ENCODE assay signal across 8 cellular contexts in the genomic region with DNA sequence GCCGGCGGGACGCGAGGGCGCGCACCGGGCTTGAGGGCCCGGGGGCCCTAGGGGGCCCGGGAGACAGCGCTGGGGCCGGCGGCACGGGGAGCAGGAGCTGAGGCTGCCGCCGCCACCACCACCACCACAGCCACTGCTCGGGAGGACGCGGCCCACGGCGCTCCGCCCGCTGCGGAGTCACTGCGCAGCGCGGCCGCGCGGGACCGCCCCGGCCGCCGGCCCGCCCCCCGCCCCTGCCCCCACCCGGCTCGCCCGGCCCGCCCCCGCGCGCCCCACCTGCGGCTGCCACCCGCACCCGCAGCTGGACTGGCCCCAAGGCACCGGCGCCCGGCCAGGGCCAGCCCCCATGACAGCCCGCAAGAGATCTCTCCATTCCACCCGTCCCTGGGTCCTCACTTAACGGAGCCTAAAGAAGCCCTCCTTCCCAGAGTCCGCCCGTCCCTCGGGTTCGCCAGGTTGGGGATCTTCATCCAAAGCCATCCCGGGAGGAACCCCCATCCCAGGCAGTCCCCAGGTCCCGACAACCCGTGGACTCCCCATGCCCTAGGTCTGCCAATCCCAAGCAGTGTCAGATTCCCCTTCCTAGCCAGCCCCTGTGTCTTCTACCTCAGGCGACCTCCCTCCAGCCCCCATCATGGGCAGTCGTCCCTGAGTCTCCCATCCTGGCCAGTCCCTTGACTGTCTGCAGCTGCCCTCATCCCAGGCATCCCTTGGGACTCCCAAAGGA. TPM values are rescaled to one million over a fixed set of nuclear protein-coding genes. Genes with fewer than 3 reads are reported as not detected.
DNase-seq lines count a peak whose midpoint lies in the region; ATAC-seq and TF ChIP-seq lines count a peak whose summit lies in the region.

No MANE protein-coding gene starts in this region.

- ATAC-seq in HG03095 (IDR thresholded peaks at IDR 0.05; ENCODE audit: unreplicated experiment) = no peak
- ATAC-seq in GM18861 (IDR thresholded peaks at IDR 0.05; ENCODE audit: unreplicated experiment) = no peak
- no peak for ATAC-seq in HG02840 (IDR thresholded peaks at IDR 0.05; ENCODE audit: low FRiP score, unreplicated experiment)

- H3K4ac ChIP-seq in mesendoderm (ENCODE audit: low read depth, low read length) = no peak overlapping the region

- intact Hi-C loops in colonic mucosa (cut with DNase I) (no loop called here), uterus (cut with DNase I; ENCODE audit: low total_unique reads) (no loop called here)

- no peak overlapping the region for H3K9ac ChIP-seq in MM.1S (ENCODE audit: low read length)
- H3K9ac ChIP-seq in colonic mucosa (ENCODE audit: low read depth in 2 of 2, low read length in 2 of 2) = peak overlapping the region in 1 of 2 donors; percentile 56
- peak overlapping the region; percentile 69 for H3K9ac ChIP-seq in mesendoderm (ENCODE audit: low read length)

- H3K79me2 ChIP-seq in MM.1S (ENCODE audit: low read length) (no peaks in the 10 kb centered on the region), mesendoderm (ENCODE audit: control insufficient read depth, insufficient read depth, low read length) (peaks cover 27% of the 10 kb centered on the region)

- H3K4me1 ChIP-seq in MM.1S (ENCODE audit: low read length) (no peaks in the 10 kb centered on the region), colonic mucosa (no peaks in the 10 kb centered on the region), mesendoderm (ENCODE audit: control insufficient read depth, low read depth, low read length) (peaks cover 4% of the 10 kb centered on the region), uterus (no peaks in the 10 kb centered on the region)

- no peak overlapping the region for H2AFZ ChIP-seq in MM.1S (ENCODE audit: low read length)

- TF ChIP-seq CTCF in AG10803 (conservative IDR thresholded peaks at IDR 0.05; ENCODE audit: low read length) (no peak), MM.1S (IDR thresholded peaks at IDR 0.05; ENCODE audit: low read length) (no peak), colonic mucosa (IDR thresholded peaks at IDR 0.05) (no peak), uterus (IDR thresholded peaks at IDR 0.05) (no peak)

- WGBS in mesendoderm (ENCODE audit: extremely low coverage, insufficient coverage, low lambda C conversion rate) = no CpG with 5 or more reads among the region's 60 CpGs

- no peaks in the 10 kb centered on the region for H3K79me1 ChIP-seq in mesendoderm (ENCODE audit: low read length)

- no peak overlapping the region for H2BK120ac ChIP-seq in mesendoderm (ENCODE audit: low read depth, low read length)

- H3K9me3 ChIP-seq in MM.1S (replicated peaks; ENCODE audit: insufficient read depth, low read length) (no peaks in the 10 kb centered on the region), colonic mucosa (no peaks in the 10 kb centered on the region), uterus (no peaks in the 10 kb centered on the region)

- H2BK15ac ChIP-seq in mesendoderm (replicated peaks; ENCODE audit: low read depth) = no peak overlapping the region

- no peak overlapping the region for H4K5ac ChIP-seq in mesendoderm (ENCODE audit: low read length)

- peak overlapping the region; percentile 46 for H3K18ac ChIP-seq in mesendoderm (ENCODE audit: low read length)

- peak overlapping the region; percentile 80 for H3K23ac ChIP-seq in mesendoderm (ENCODE audit: low read length)

- H3K56ac ChIP-seq in mesendoderm (ENCODE audit: low read length) = peak overlapping the region; percentile 49

- H3K4me3 ChIP-seq in AG10803 (ENCODE audit: low read length) (peak overlapping the region; percentile 64), MM.1S (ENCODE audit: low read length) (peak overlapping the region; percentile 61; the same call in 1 of the 2 replicates), colonic mucosa (peak overlapping the region; percentile 50), mesendoderm (ENCODE audit: low read length) (no peak overlapping the region), uterus (peak overlapping the region; percentile 29 to 50)

- TF ChIP-seq POLR2A in uterus (IDR thresholded peaks at IDR 0.05) = peak; percentile 21 to 52

- no peak overlapping the region for H2BK5ac ChIP-seq in mesendoderm (ENCODE audit: low read length)

- no peaks in the 10 kb centered on the region for H3K9me2 ChIP-seq in MM.1S (replicated peaks; ENCODE audit: insufficient read depth, low read length)

- H3K27ac ChIP-seq in MM.1S (ENCODE audit: low read length) (no peak overlapping the region), colonic mucosa (no peak overlapping the region), mesendoderm (ENCODE audit: low read depth, low read length) (no peak overlapping the region), uterus (no peak overlapping the region)

- H2AK5ac ChIP-seq in mesendoderm (ENCODE audit: low read length) = no peak overlapping the region

- no peaks in the 10 kb centered on the region for H3F3A ChIP-seq in MM.1S (ENCODE audit: insufficient read depth, low read length)

- H4K20me1 ChIP-seq in MM.1S (ENCODE audit: insufficient read depth, low read length) = no peaks in the 10 kb centered on the region

- no peak overlapping the region for H4K8ac ChIP-seq in mesendoderm (ENCODE audit: low read depth, low read length)

- H3K27me3 ChIP-seq in MM.1S (replicated peaks; ENCODE audit: insufficient read depth, low read length) = peaks cover 15% of the 10 kb centered on the region; the same call in 1 of the 2 replicates
- peaks cover 47% of the 10 kb centered on the region for H3K27me3 ChIP-seq in colonic mucosa
- H3K27me3 ChIP-seq in mesendoderm (ENCODE audit: insufficient read depth, low read length, poor library complexity) = no peaks in the 10 kb centered on the region
- H3K27me3 ChIP-seq in uterus = peaks cover 0 to 5% of the 10 kb centered on the region in 2 donors

- peak overlapping the region; percentile 76; the same call in 1 of the 2 replicates for H3K4me2 ChIP-seq in MM.1S (ENCODE audit: low read depth, low read length)
- peak overlapping the region; percentile 67 for H3K4me2 ChIP-seq in mesendoderm (ENCODE audit: low read length)

- H3K36me3 ChIP-seq in MM.1S (replicated peaks; ENCODE audit: insufficient read depth, low read length) (no peaks in the 10 kb centered on the region), colonic mucosa (no peaks in the 10 kb centered on the region), mesendoderm (ENCODE audit: control insufficient read depth, insufficient read depth, low read length) (no peaks in the 10 kb centered on the region), uterus (no peaks in the 10 kb centered on the region)

- no peak for DNase-seq in AG10803 (ENCODE audit: low read depth)
- DNase-seq in MM.1S = no peak
- DNase-seq in colonic mucosa = no peak
- DNase-seq in mesendoderm = no peak
- DNase-seq in uterus = no peak

RNA-seq across cellular contexts. Expression of a gene that starts 40.0 kb away (rescaled TPM):
- total RNA-seq in colonic mucosa (10 to 100 TPM; 23.1 to 26.1 TPM), uterus (10 to 100 TPM in 2 of 4 donors, 1 to 10 TPM in 2; 4.1 to 31.6 (median 8.9) TPM)
- polyA plus RNA-seq in mesendoderm (2013, experiment 1 of 2) = 18.7 TPM
- 19.1 TPM for polyA plus RNA-seq in mesendoderm (2013, experiment 2 of 2)
